In genomic region chr20:43721429-43722152, GRCh38 we compare ENCODE assay signal across 1 cellular context.
TF ChIP-seq lines count a peak whose summit lies in the region.

No MANE protein-coding gene starts in this region.

TF ChIP-seq in K562, 482 proteins besides CTCF, POLR2A, EP300 and RAD21 (continued from another document):
- TF ChIP-seq, protein P1, sequence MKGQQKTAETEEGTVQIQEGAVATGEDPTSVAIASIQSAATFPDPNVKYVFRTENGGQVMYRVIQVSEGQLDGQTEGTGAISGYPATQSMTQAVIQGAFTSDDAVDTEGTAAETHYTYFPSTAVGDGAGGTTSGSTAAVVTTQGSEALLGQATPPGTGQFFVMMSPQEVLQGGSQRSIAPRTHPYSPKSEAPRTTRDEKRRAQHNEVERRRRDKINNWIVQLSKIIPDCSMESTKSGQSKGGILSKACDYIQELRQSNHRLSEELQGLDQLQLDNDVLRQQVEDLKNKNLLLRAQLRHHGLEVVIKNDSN (CRISPR knock-in tag; IDR thresholded peaks at IDR 0.05), result peak; percentile 50
- no peak for TF ChIP-seq CBFA2T3 (IDR thresholded peaks at IDR 0.05)
